ENCODE assay signal across 19 cellular contexts in the genomic region with DNA sequence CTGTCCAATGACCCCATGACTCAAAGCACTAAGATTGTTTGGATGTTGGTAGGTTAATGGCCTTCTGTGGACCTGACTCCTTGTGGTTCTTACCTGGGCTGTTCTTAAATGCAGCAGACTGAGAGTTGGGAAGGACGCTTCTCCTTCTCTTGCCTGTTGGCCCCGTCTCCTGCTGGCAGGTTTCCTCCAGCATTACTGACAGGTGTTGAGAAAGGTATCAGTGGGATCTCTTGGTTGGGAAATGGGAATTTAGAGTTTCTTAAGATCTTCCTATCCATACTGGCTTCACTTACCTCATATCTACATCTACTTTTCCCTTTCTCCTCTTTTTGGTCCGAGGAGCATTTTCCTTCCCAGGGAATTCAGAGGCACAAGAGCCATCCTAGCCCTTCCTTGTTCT.
"Had no signal": no experiment of that assay in that cellular context is flagged by ENCODE, and none has a peak within 500 bp of the region (broad histone marks: within the 10 kb centered on the region; RNA-seq: fewer than 3 reads in every experiment).

No MANE protein-coding gene starts in this region.

- H3K27me3 Mint-ChIP-seq: activated naive CD8-positive, alpha-beta T cell treated with anti-CD3 and anti-CD28 coated beads for 36 hours had no signal

- H3K27ac Mint-ChIP-seq: activated naive CD8-positive, alpha-beta T cell treated with anti-CD3 and anti-CD28 coated beads for 36 hours had no signal

- DNase-seq: activated CD4-positive, alpha-beta T cell treated with anti-CD3 and anti-CD28 coated beads for 4 hours; activated CD4-positive, alpha-beta T cell treated with anti-CD3 and anti-CD28 coated beads, Interleukin-2, amount 50 U/mL, for 48 hours; activated naive CD8-positive, alpha-beta T cell treated with anti-CD3 and anti-CD28 coated beads for 36 hours; cerebellar nuclear complex; head of caudate nucleus; left ventricle myocardium superior; mammary epithelial cell; midbrain; posterior cingulate gyrus; retina; stimulated activated CD4-positive, alpha-beta T cell treated with anti-CD3 and anti-CD28 coated beads, Interleukin-4, amount 100 ng/mL, for 1 hour; stimulated activated naive CD8-positive, alpha-beta T cell treated with anti-CD3 and anti-CD28 coated beads, Interleukin-15, Interleukin-2, amounts not matched to agents 100 U/mL and 50 U/mL, for 24 hours; T-helper 9 cell; upper lobe of right lung had no signal

- H3K4me3 Mint-ChIP-seq: activated naive CD8-positive, alpha-beta T cell treated with anti-CD3 and anti-CD28 coated beads for 36 hours; neural crest cell had no signal

- H3K27me3 ChIP-seq: gastroesophageal sphincter, upper lobe of right lung had no signal

- H3K27ac ChIP-seq: coronary artery, epithelial cell of prostate, gastroesophageal sphincter, upper lobe of right lung had no signal

- ATAC-seq: gastroesophageal sphincter; left ventricle myocardium superior; SK-N-SH treated with all-trans-retinoic acid at 6 μM for 48 hours; stimulated activated naive CD8-positive, alpha-beta T cell treated with anti-CD3 and anti-CD28 coated beads, Interleukin-15, Interleukin-2, amounts not matched to agents 100 U/mL and 50 U/mL, for 24 hours; upper lobe of right lung had no signal

- H3K9me3 Mint-ChIP-seq: activated naive CD8-positive, alpha-beta T cell treated with anti-CD3 and anti-CD28 coated beads for 36 hours; neural crest cell had no signal

- H3K9me3 ChIP-seq: gastroesophageal sphincter, upper lobe of right lung had no signal

- H3K4me3 ChIP-seq: coronary artery, gastroesophageal sphincter, upper lobe of right lung had no signal
